ENCODE assay signal across 8 cellular contexts in genomic region chr6:26270903-26271639, GRCh38.
A peak's percentile ranks its signal among the peaks of the same experiment; 100 is the strongest.
DNase-seq lines count a peak whose midpoint lies in the region; ATAC-seq and TF ChIP-seq lines count a peak whose summit lies in the region.

No MANE protein-coding gene starts in this region.

- peaks cover 0 to 30% (median 15%) of the 10 kb centered on the region in 4 donors for H3K27me3 ChIP-seq in liver (ENCODE audit: control insufficient read depth in 4 of 4, insufficient read depth in 4 of 4, low read length in 3 of 4)

- H3K27ac ChIP-seq in liver (ENCODE audit: low read depth in 1 of 2, low read length in 2 of 2) = no peak overlapping the region

- WGBS in liver = 13% methylated on average over 47 of the region's 47 CpGs

- CTCF ChIA-PET in GM10248 (lab: Yijun Ruan, JAX) = interaction anchor here (0.8 to 9.8 kb wide), 15 partner anchors 12 to 324 kb away, joined by 3 to 133 read pairs (median 4); a partner anchor contains a TSS

- ATAC-seq in HG02642 (IDR thresholded peaks at IDR 0.05; ENCODE audit: poor library complexity, unreplicated experiment) = peak; percentile 31

- POLR2A ChIA-PET in GM10248 (lab: Yijun Ruan, JAX) = interaction anchor here (0.6 to 6.1 kb wide), 16 partner anchors 13 to 1619 kb away, joined by 3 to 90 read pairs (median 4); a partner anchor contains a TSS

- peak; percentile 91 for DNase-seq in GM10248 (ENCODE audit: extremely low spot score)
- DNase-seq in NCI-H2171 (lab: John Stamatoyannopoulos, UW) = peak; percentile 89
- DNase-seq in activated CD4-positive, alpha-beta T cell treated with anti-CD3 and anti-CD28 coated beads, Interleukin-2, amount 50 U/mL, for 1 hour = peak; percentile 74
- DNase-seq in dermis blood vessel endothelial cell = peak; percentile 90
- DNase-seq in stimulated activated CD4-positive, alpha-beta T cell treated with anti-CD3 and anti-CD28 coated beads, TNF-alpha, amount 100 ng/mL, for 1 hour (ENCODE audit: low read depth in 3 of 3, low spot score in 1 of 3) = peak; percentile 41 to 64 (median 57)
- DNase-seq in D341Med (ENCODE audit: low spot score) = no peak

- H3K36me3 ChIP-seq in liver (ENCODE audit: control insufficient read depth in 4 of 4, insufficient read depth in 3 of 4, low read depth in 1 of 4, low read length in 3 of 4) = no peaks in the 10 kb centered on the region

- peaks cover 2 to 9% (median 4%) of the 10 kb centered on the region in 4 donors for H3K9me3 ChIP-seq in liver (ENCODE audit: control insufficient read depth in 4 of 4, low read length in 3 of 4)

- TF ChIP-seq CTCF in GM10248 (IDR thresholded peaks at IDR 0.05; ENCODE audit: control extremely low read depth, extremely low read depth, low read depth, missing control alignments) (no peak), liver (IDR thresholded peaks at IDR 0.05; ENCODE audit: low read depth, low read length, missing input control) (no peak)

- peak overlapping the region in 1 of 2 donors; percentile 39 for H3K9ac ChIP-seq in liver (ENCODE audit: low read depth in 1 of 2, low read length in 2 of 2)

- TF ChIP-seq RAD21 in liver (IDR thresholded peaks at IDR 0.05) = no peak

- H3K4me3 ChIP-seq in liver (ENCODE audit: low read depth in 1 of 3, low read length in 3 of 3) = peak overlapping the region; percentile 14 to 33 (median 26)

- peaks cover 0 to 6% (median 2%) of the 10 kb centered on the region in 4 donors for H3K4me1 ChIP-seq in liver (ENCODE audit: control insufficient read depth in 4 of 4, insufficient read depth in 4 of 4, low read length in 3 of 4)

TF ChIP-seq in liver, 16 proteins besides CTCF, POLR2A, EP300 and RAD21:
- TF ChIP-seq NR2F2 (IDR thresholded peaks at IDR 0.05) = no peak
- TF ChIP-seq SP1 (IDR thresholded peaks at IDR 0.05) = peak; percentile 41
- TF ChIP-seq, protein P1, sequence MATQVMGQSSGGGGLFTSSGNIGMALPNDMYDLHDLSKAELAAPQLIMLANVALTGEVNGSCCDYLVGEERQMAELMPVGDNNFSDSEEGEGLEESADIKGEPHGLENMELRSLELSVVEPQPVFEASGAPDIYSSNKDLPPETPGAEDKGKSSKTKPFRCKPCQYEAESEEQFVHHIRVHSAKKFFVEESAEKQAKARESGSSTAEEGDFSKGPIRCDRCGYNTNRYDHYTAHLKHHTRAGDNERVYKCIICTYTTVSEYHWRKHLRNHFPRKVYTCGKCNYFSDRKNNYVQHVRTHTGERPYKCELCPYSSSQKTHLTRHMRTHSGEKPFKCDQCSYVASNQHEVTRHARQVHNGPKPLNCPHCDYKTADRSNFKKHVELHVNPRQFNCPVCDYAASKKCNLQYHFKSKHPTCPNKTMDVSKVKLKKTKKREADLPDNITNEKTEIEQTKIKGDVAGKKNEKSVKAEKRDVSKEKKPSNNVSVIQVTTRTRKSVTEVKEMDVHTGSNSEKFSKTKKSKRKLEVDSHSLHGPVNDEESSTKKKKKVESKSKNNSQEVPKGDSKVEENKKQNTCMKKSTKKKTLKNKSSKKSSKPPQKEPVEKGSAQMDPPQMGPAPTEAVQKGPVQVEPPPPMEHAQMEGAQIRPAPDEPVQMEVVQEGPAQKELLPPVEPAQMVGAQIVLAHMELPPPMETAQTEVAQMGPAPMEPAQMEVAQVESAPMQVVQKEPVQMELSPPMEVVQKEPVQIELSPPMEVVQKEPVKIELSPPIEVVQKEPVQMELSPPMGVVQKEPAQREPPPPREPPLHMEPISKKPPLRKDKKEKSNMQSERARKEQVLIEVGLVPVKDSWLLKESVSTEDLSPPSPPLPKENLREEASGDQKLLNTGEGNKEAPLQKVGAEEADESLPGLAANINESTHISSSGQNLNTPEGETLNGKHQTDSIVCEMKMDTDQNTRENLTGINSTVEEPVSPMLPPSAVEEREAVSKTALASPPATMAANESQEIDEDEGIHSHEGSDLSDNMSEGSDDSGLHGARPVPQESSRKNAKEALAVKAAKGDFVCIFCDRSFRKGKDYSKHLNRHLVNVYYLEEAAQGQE (IDR thresholded peaks at IDR 0.05) = no peak
